ENCODE assay signal across 8 cellular contexts in the genomic region with DNA sequence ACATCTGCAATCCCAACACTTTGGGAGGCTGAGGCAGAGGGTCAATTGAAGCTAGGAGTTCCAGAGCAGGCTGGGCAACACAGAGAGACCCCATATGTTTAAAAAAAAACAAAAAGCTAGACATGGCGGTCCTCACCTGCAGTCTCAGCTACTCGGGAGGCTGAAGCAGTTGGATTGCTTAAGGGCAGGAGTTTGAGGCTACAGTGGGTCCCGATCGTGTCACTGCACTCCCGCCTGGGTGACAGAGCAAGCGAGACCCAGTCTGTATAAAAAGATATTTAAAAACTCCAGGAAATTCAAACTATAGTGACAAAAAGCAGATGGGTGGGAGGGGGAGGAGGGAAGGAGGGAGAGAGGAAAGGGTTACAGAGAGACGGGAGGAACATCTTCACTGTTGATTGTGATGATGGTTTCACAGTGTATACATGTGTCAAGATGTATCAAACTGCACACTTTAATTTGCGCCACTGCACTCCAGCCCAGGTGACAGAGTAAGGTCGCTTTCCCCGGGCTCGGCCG. TPM values are rescaled to one million over a fixed set of nuclear protein-coding genes. Genes with fewer than 3 reads are reported as not detected.
DNase-seq lines count a peak whose midpoint lies in the region; ATAC-seq, FAIRE-seq and TF ChIP-seq lines count a peak whose summit lies in the region.

No MANE protein-coding gene starts in this region.

- FAIRE-seq in bronchial epithelial cell (lab: Jason Lieb, UNC): no peak

- H3K4me1 ChIP-seq in mucosa of descending colon (ENCODE audit: low read depth): peaks cover 8% of the 10 kb centered on the region

- peak; percentile 55 for ATAC-seq in mucosa of descending colon

- H3K27me3 ChIP-seq in bronchial epithelial cell (ENCODE audit: control insufficient read depth, insufficient read depth, low read length): no peaks in the 10 kb centered on the region

- intact Hi-C loops in mucosa of descending colon (cut with DNase I, micrococcal nuclease): no loop called here

- TF ChIP-seq CTCF in bronchial epithelial cell (IDR thresholded peaks at IDR 0.05; ENCODE audit: insufficient read depth, low read length, severe bottlenecking): no peak
- no peak for TF ChIP-seq CTCF in mucosa of descending colon (IDR thresholded peaks at IDR 0.05)

- no peaks in the 10 kb centered on the region for H3K9me3 ChIP-seq in mucosa of descending colon

- H3K36me3 ChIP-seq in bronchial epithelial cell (ENCODE audit: control insufficient read depth, insufficient read depth, low read length) (no peaks in the 10 kb centered on the region), mucosa of descending colon (ENCODE audit: low read depth) (no peaks in the 10 kb centered on the region)

- H3K4me3 ChIP-seq in bronchial epithelial cell (ENCODE audit: low read depth, low read length) (peak overlapping the region; percentile 72), mucosa of descending colon (peak overlapping the region; percentile 53)

- peak; percentile 22 for DNase-seq in NCI-H2227 (lab: John Stamatoyannopoulos, UW; ENCODE audit: unreplicated experiment)
- no peak for DNase-seq in NCI-H2227 treated with DMSO at 0.1 percent for 48 hours (lab: John Stamatoyannopoulos, UW)
- peak; percentile 34 for DNase-seq in NAMALWA (ENCODE audit: low spot score)
- DNase-seq in bronchial epithelial cell (ENCODE audit: low read depth): no peak
- peak in 1 of 3 donors; percentile 14 for DNase-seq in mucosa of descending colon
- no peak for DNase-seq in NCI-H2081 treated with DMSO at 0.1 percent for 48 hours (lab: John Stamatoyannopoulos, UW)
- no peak for DNase-seq in NCI-H1694 (lab: John Stamatoyannopoulos, UW)
- DNase-seq in effector CD4-positive, alpha-beta T cell: no peak

RNA-seq across cellular contexts. Expression of a gene that starts 0.9 kb away (rescaled TPM):
- total RNA-seq in bronchial epithelial cell (5.3 and 6.4 TPM in 2 replicates), mucosa of descending colon (10 to 100 TPM; 14.8 to 27.9 (median 15.5) TPM)

Comparison
In these comparisons a context has a peak if more than half of its experiments do, and no peak if none do; other contexts are left out.
1. DNase-seq: peak in NCI-H2227 (single experiment) and NAMALWA (single experiment); none in NCI-H2227 treated with DMSO at 0.1 percent for 48 hours (single experiment), bronchial epithelial cell (single experiment), NCI-H2081 treated with DMSO at 0.1 percent for 48 hours (single experiment), NCI-H1694 (single experiment) and effector CD4-positive, alpha-beta T cell (single experiment).